In the genomic region with DNA sequence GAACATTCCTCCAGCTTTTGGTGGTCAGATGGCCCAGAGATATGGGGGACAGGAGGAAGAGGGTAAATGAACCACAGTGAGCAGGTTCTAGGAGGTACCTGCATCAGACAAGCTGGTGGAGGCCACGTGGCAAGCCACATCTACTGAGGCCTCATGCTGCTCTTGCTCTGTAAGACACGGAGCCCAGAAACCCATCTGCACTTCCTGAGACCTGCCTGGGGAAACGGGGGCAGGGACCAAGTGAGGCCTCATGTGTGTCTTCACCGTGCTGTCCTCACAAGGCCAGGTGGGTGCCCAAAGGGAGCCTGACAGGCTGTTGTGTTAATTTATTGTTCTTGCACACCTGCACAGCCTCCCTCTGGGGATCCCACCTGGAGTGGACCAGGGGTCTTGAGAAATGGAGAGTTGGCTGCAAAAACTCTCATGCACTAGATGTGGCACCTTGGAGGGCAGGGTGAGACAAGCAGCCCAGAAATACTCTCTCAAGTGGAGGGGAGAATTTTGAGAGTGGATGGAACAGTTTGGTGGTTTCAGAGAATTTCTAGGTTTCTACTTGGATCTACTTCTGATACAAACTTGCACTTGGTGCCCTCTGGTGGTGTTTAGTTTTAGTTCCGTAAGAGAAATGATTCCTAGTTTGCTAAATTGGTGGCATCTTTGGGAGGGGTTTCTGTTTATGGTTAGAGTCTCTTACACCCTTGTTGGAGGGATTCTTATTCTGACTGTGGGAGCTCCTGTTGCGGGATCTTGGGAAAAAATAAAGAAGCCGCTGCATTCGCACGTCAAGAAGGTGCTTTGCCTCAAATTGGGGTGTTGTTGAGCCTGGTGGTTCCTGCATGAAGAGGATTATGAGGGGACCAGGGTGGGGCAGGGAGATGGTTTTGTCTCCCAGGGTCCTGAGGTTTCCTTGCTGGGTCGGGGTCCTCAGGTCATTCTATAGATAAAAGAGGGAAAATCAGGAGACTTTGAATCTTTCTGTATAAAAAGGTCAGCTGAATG, we compare ENCODE assay signal across 9 cellular contexts. TPM values are rescaled to one million over a fixed set of nuclear protein-coding genes. Genes with fewer than 3 reads are reported as not detected.
DNase-seq lines count a peak whose midpoint lies in the region; ATAC-seq and TF ChIP-seq lines count a peak whose summit lies in the region.
"Had no signal": no experiment of that assay in that cellular context is flagged by ENCODE, and none has a peak within 500 bp of the region (broad histone marks: within the 10 kb centered on the region; RNA-seq: fewer than 3 reads in every experiment).

No MANE protein-coding gene starts in this region.

- H3K4me3 Mint-ChIP-seq in GM23338: no peak overlapping the region

- no peak overlapping the region for H2AFZ ChIP-seq in GM23338
- no peak overlapping the region for H2AFZ ChIP-seq in OCI-LY7 (ENCODE audit: low read length)

- no peaks in the 10 kb centered on the region for H3K9me2 ChIP-seq in GM23338 (ENCODE audit: insufficient read depth)
- H3K9me2 ChIP-seq in OCI-LY7 (ENCODE audit: insufficient read depth, low read length): no peaks in the 10 kb centered on the region

- H3K4me1 ChIP-seq in GM23338 (ENCODE audit: insufficient read depth) (0 out of 2 replicates have a peak, but pooled peaks cover under 1% of the 10 kb centered on the region), OCI-LY7 (ENCODE audit: insufficient read depth, low read length, poor library complexity, severe bottlenecking) (no peaks in the 10 kb centered on the region)

- H3K27ac ChIP-seq in GM23338 (ENCODE audit: low read depth) (no peak overlapping the region), OCI-LY7 (ENCODE audit: low read depth, low read length, poor library complexity, severe bottlenecking) (no peak overlapping the region)

- POLR2A ChIA-PET in OCI-LY7 (lab: Charles Lee): interaction anchor here (0.6 to 0.7 kb wide), 2 partner anchors 166 to 176 kb away, joined by 3 read pairs; no protein-coding TSS in a partner anchor

- H3K79me2 ChIP-seq in GM23338 (replicated peaks; ENCODE audit: insufficient read depth) (no peaks in the 10 kb centered on the region), OCI-LY7 (ENCODE audit: insufficient read depth, low read depth, low read length) (no peaks in the 10 kb centered on the region)

- H3K4me1 Mint-ChIP-seq in GM23338: peaks cover 16% of the 10 kb centered on the region

- no peaks in the 10 kb centered on the region for H3K36me3 ChIP-seq in GM23338 (ENCODE audit: insufficient read depth)
- no peaks in the 10 kb centered on the region for H3K36me3 ChIP-seq in OCI-LY7 (ENCODE audit: insufficient read depth, low read length)

- H3K27me3 Mint-ChIP-seq in GM23338 (ENCODE audit: insufficient read depth, low read depth, poor library complexity): no peaks in the 10 kb centered on the region

- H3K4me2 ChIP-seq in GM23338 (no peak overlapping the region), OCI-LY7 (ENCODE audit: low read length) (no peak overlapping the region)

- peaks cover 1% of the 10 kb centered on the region; the same call in 1 of the 2 replicates for H4K20me1 ChIP-seq in GM23338 (replicated peaks; ENCODE audit: insufficient read depth)
- H4K20me1 ChIP-seq in OCI-LY7 (ENCODE audit: insufficient read depth, low read length): no peaks in the 10 kb centered on the region

- CTCF ChIA-PET in OCI-LY7 (lab: Charles Lee; ENCODE audit: unreplicated experiment): interaction anchor here (0.6 kb wide), 1 partner anchor 239 kb away, joined by 4 read pairs; no protein-coding TSS in a partner anchor

- no peaks in the 10 kb centered on the region for H3K27me3 ChIP-seq in GM23338 (ENCODE audit: insufficient read depth)

- BruUV-seq in OCI-LY7 (replicated peaks; lab: Mats Ljungman, UMichigan): no TSS peak

- H3F3A ChIP-seq in GM23338 (replicated peaks; ENCODE audit: low read depth): no peaks in the 10 kb centered on the region

- ATAC-seq in GM23338 (peak; percentile 27; the same call in 2 of the 3 replicates), GM18519 (IDR thresholded peaks at IDR 0.05; ENCODE audit: low FRiP score, unreplicated experiment) (no peak), GM18873 (IDR thresholded peaks at IDR 0.05; ENCODE audit: low FRiP score, unreplicated experiment) (no peak)

- H3K4me3 ChIP-seq in GM23338 (no peak overlapping the region), OCI-LY7 (ENCODE audit: low read depth, low read length, poor library complexity, severe bottlenecking) (no peak overlapping the region)

- H3K9me3 ChIP-seq in OCI-LY7 (ENCODE audit: low read length): no peaks in the 10 kb centered on the region

- no peaks in the 10 kb centered on the region for H3K9me3 Mint-ChIP-seq in GM23338

- TF ChIP-seq CTCF in GM23338 (conservative IDR thresholded peaks at IDR 0.05; ENCODE audit: low read depth in 2 of 2) (peak; percentile 67 to 71), OCI-LY7 (conservative IDR thresholded peaks at IDR 0.05; ENCODE audit: low read length) (peak; percentile 75)

- no peaks in the 10 kb centered on the region; the same call in 2 of the 3 replicates for H3K36me3 Mint-ChIP-seq in GM23338 (ENCODE audit: low read depth)

- DNase-seq in COLO829 (ENCODE audit: low spot score): peak; percentile 45
- peak; percentile 82 for DNase-seq in GM23338 (ENCODE audit: low spot score)
- peak; percentile 44 for DNase-seq in OCI-LY7 (ENCODE audit: low spot score)
- DNase-seq in dermis microvascular lymphatic vessel endothelial cell (ENCODE audit: low read depth in 2 of 2): peak; percentile 69 to 76
- peak; percentile 59 for DNase-seq in middle frontal gyrus (ENCODE audit: extremely low spot score, low spot score)
- no peak for DNase-seq in T-helper 9 cell

- intact Hi-C loops in OCI-LY7 (cut with micrococcal nuclease; ENCODE audit: unreplicated experiment): loop anchor here (1.0 kb wide), 1 partner anchor 238 kb away; no protein-coding TSS in a partner anchor

- no peak overlapping the region for H3K27ac Mint-ChIP-seq in GM23338

TF ChIP-seq in GM23338, 12 proteins besides CTCF, POLR2A, EP300 and RAD21 (continues in another document):
- no peak for TF ChIP-seq ZNF114 (CRISPR knock-in tag; IDR thresholded peaks at IDR 0.05)
- TF ChIP-seq ZNF462 (CRISPR knock-in tag; IDR thresholded peaks at IDR 0.05): no peak
- no peak for TF ChIP-seq ZNF331 (CRISPR knock-in tag; IDR thresholded peaks at IDR 0.05; ENCODE audit: low read depth)
- no peak for TF ChIP-seq POLR2AphosphoS5 (IDR thresholded peaks at IDR 0.05; ENCODE audit: low read depth)
- TF ChIP-seq EZH2phosphoT487 (IDR thresholded peaks at IDR 0.05; ENCODE audit: unreplicated experiment): no peak
- TF ChIP-seq EZH2 (IDR thresholded peaks at IDR 0.05; ENCODE audit: low read depth, unreplicated experiment): no peak

RNA-seq across cellular contexts. Expression of gene SLC6A2, which starts 47.5 kb away (rescaled TPM):
- 0.27 and 0.35 TPM in 2 replicates for total RNA-seq in GM23338 (2014; rRNA removed; shearing (Covaris generic))
- 0.23 and 0.39 TPM in 2 replicates for polyA plus RNA-seq in GM23338 (2016; fragmentation: Nextera tagmentation; extraction: Ambion mirVana)
- total RNA-seq in OCI-LY7 (2014; rRNA removed; shearing (Covaris generic)): not detected in 2 replicates
- total RNA-seq in OCI-LY7 (2022): not detected in 2 replicates
- under 0.01 TPM in 1 of 2 replicates, not detected in the other for total RNA-seq in dermis microvascular lymphatic vessel endothelial cell
- total RNA-seq: mononuclear cell had no signal
